10 cellular contexts compared by ENCODE assay signal in genomic region chr2:216596234-216596985, GRCh38. TPM values are rescaled to one million over a fixed set of nuclear protein-coding genes. Genes with fewer than 3 reads are reported as not detected.
A peak's percentile ranks its signal among the peaks of the same experiment; 100 is the strongest.
DNase-seq lines count a peak whose midpoint lies in the region; ATAC-seq and TF ChIP-seq lines count a peak whose summit lies in the region.
"Had no signal": no experiment of that assay in that cellular context is flagged by ENCODE, and none has a peak within 500 bp of the region (broad histone marks: within the 10 kb centered on the region; RNA-seq: fewer than 3 reads in every experiment).

No MANE protein-coding gene starts in this region.

- no peaks in the 10 kb centered on the region for H3K27me3 ChIP-seq in right atrium auricular region
- H3K27me3 ChIP-seq in lower lobe of right lung (ENCODE audit: low read depth), result no peaks in the 10 kb centered on the region
- H3K27me3 ChIP-seq in foreskin keratinocyte, result peaks cover 15% of the 10 kb centered on the region

- peaks cover 0 to 30% of the 10 kb centered on the region in 2 donors for H3K4me1 ChIP-seq in right atrium auricular region
- H3K4me1 ChIP-seq in lower lobe of right lung, result peaks cover 17% of the 10 kb centered on the region
- H3K4me1 ChIP-seq in foreskin keratinocyte, result peaks cover 14% of the 10 kb centered on the region

- no peak for TF ChIP-seq CTCF in right atrium auricular region (IDR thresholded peaks at IDR 0.05)
- TF ChIP-seq CTCF in lower lobe of right lung (IDR thresholded peaks at IDR 0.05), result no peak
- no peak for TF ChIP-seq CTCF in foreskin keratinocyte (conservative IDR thresholded peaks at IDR 0.05)

- H3K36me3 ChIP-seq in right atrium auricular region, result no peaks in the 10 kb centered on the region
- H3K36me3 ChIP-seq in lower lobe of right lung, result no peaks in the 10 kb centered on the region

- ATAC-seq in lower lobe of right lung (no peak), HG03439 (IDR thresholded peaks at IDR 0.05; ENCODE audit: unreplicated experiment) (no peak), foreskin keratinocyte (no peak)

- no peak overlapping the region for H3K4me3 ChIP-seq in right atrium auricular region
- H3K4me3 ChIP-seq in lower lobe of right lung, result no peak overlapping the region

- H3K9me3 ChIP-seq in right atrium auricular region (no peaks in the 10 kb centered on the region), lower lobe of right lung (no peaks in the 10 kb centered on the region)

- DNase-seq in cardiac septum (ENCODE audit: low spot score) (peak; percentile 50), right atrium auricular region (ENCODE audit: low spot score) (no peak), RPMI7951 (ENCODE audit: low read depth) (peak; percentile 88), fibroblast of the conjunctiva (ENCODE audit: low read depth) (peak; percentile 86), lower lobe of right lung (no peak), foreskin keratinocyte (no peak), DMS79 treated with DMSO at 0.1 percent for 48 hours (lab: John Stamatoyannopoulos, UW) (no peak)
- DNase-seq: activated CD4-positive, CD25-positive, alpha-beta regulatory T cell; MV-4-11 had no signal

- H3K27ac ChIP-seq in right atrium auricular region (no peak overlapping the region), lower lobe of right lung (no peak overlapping the region), foreskin keratinocyte (no peak overlapping the region)

- intact Hi-C loops in cardiac septum (cut with DNase I), result no loop called here
- intact Hi-C loops in lower lobe of right lung (cut with DNase I), result no loop called here

RNA-seq across cellular contexts. Expression of gene IGFBP2, which starts 36.8 kb away (rescaled TPM):
- total RNA-seq in cardiac septum (785 TPM), right atrium auricular region (100 to 1,000 TPM; 255 to 508 TPM), lower lobe of right lung (37.7 TPM), foreskin keratinocyte (33.9 and 46.8 TPM in 2 replicates)
- total RNA-seq in RPMI7951 (2014; rRNA removed; shearing (Covaris generic)), result 3.5 and 6.4 TPM in 2 replicates
- 41.4 and 55.5 TPM in 2 replicates for polyA plus RNA-seq in foreskin keratinocyte

Comparison
In these comparisons a context has a peak if more than half of its experiments do, and no peak if none do; other contexts are left out.
1. DNase-seq: peak in cardiac septum (single experiment), RPMI7951 (single experiment) and fibroblast of the conjunctiva (single experiment); none in right atrium auricular region (single experiment), lower lobe of right lung (single experiment), foreskin keratinocyte (0 of 2) and DMS79 treated with DMSO at 0.1 percent for 48 hours (single experiment).